Comparison of ENCODE assay signal across 29 cellular contexts in the genomic region with DNA sequence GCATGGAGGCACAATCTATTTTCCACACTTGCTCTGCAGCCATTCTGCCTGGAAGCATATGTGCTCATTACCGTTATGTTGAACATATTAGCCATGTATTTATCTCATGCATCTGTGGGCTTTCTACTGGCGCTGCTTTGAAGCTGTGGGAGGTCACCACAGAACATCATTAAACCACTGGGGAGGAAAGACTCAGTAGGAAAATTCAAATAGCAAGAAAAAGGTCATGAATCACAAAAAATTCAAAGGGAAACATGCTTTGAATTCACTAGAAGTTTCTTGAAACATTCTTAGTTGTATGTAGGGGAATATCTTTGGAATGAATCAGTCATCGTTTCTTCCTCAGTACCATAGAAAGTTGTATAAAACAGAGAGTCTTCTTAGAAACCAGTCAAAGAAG.
"Had no signal": no experiment of that assay in that cellular context is flagged by ENCODE, and none has a peak within 500 bp of the region (broad histone marks: within the 10 kb centered on the region; RNA-seq: fewer than 3 reads in every experiment).

No MANE protein-coding gene starts in this region.

- H3K27me3 ChIP-seq: esophagus squamous epithelium, pancreas, right atrium auricular region, stomach, thyroid gland, upper lobe of right lung had no signal

- H3K36me3 ChIP-seq: esophagus squamous epithelium, pancreas, prostate gland, right atrium auricular region, stomach, thyroid gland, upper lobe of right lung, WERI-Rb-1 had no signal

- H3K27ac ChIP-seq: epithelial cell of prostate, esophagus squamous epithelium, pancreas, prostate gland, right atrium auricular region, stomach, thyroid gland, upper lobe of right lung, WERI-Rb-1 had no signal

- ATAC-seq: activated CD4-positive, CD25-positive, alpha-beta regulatory T cell treated with anti-CD3 and anti-CD28 coated beads, Interleukin-2, amount 50 U/mL, for 24 hours; activated naive CD4-positive, alpha-beta T cell treated with anti-CD3 and anti-CD28 coated beads, Interleukin-2, amount 50 U/mL, for 72 hours; left colon; pancreas; SK-N-SH treated with all-trans-retinoic acid at 6 μM for 48 hours; stimulated activated memory B cell treated with anti-CD40 and anti-IgM and Interleukin-4, amounts not matched to agents 10 μg/mL and 1 μg/mL and 100 μg/mL, for 72 hours; upper lobe of right lung had no signal

- H3K9me3 ChIP-seq: pancreas, prostate gland, right atrium auricular region, thyroid gland, upper lobe of right lung had no signal

- H3K4me3 ChIP-seq: esophagus squamous epithelium, pancreas, prostate gland, right atrium auricular region, smooth muscle cell, stomach, thyroid gland, upper lobe of right lung had no signal

- H3K4me1 ChIP-seq: esophagus squamous epithelium, pancreas, prostate gland, right atrium auricular region, stomach, thyroid gland, upper lobe of right lung had no signal

- DNase-seq: activated CD4-positive, alpha-beta T cell treated with anti-CD3 and anti-CD28 coated beads for 48 hours; activated CD4-positive, alpha-beta T cell treated with anti-CD3 and anti-CD28 coated beads, Interleukin-2, amount 50 U/mL, for 48 hours; activated CD8-positive, alpha-beta memory T cell treated with anti-CD3 and anti-CD28 coated beads, Interleukin-2, amount 50 U/mL, for 4 hours; activated naive CD4-positive, alpha-beta T cell; activated T-cell treated with anti-CD3 and anti-CD28 coated beads, Interleukin-2, amount 50 U/mL, for 24 hours; central memory CD4-positive, alpha-beta T cell; esophagus squamous epithelium; foreskin melanocyte; left colon; naive B cell; nephron progenitor cell; nucleus accumbens; pancreas; stimulated activated CD4-positive, alpha-beta T cell treated with anti-CD3 and anti-CD28 coated beads, Interleukin-1b, Interleukin-23, amount 100 ng/mL, for 48 hours; stimulated activated CD4-positive, alpha-beta T cell treated with anti-CD3 and anti-CD28 coated beads, Interleukin-4, amount 100 ng/mL, for 4 hours; stimulated activated CD8-positive, alpha-beta memory T cell treated with anti-CD3 and anti-CD28 coated beads, Interleukin-4, amount 100 ng/mL, for 48 hours; stomach; T-helper 2 cell; thyroid gland; upper lobe of right lung; WERI-Rb-1 had no signal
